4 cellular contexts compared by ENCODE assay signal in genomic region chr10:47724111-47724510, GRCh38. TPM values are rescaled to one million over a fixed set of nuclear protein-coding genes. Genes with fewer than 3 reads are reported as not detected.
"Had no signal": no experiment of that assay in that cellular context is flagged by ENCODE, and none has a peak within 500 bp of the region (broad histone marks: within the 10 kb centered on the region; RNA-seq: fewer than 3 reads in every experiment).

No MANE protein-coding gene starts in this region.

RNA-seq across cellular contexts. Expression of gene SYT15B, which starts 39.3 kb away (rescaled TPM):
- total RNA-seq: cardiac muscle cell, PC-3 had no signal
- polyA plus RNA-seq: IgD-negative memory B cell, SK-N-SH had no signal
